In the genomic region with DNA sequence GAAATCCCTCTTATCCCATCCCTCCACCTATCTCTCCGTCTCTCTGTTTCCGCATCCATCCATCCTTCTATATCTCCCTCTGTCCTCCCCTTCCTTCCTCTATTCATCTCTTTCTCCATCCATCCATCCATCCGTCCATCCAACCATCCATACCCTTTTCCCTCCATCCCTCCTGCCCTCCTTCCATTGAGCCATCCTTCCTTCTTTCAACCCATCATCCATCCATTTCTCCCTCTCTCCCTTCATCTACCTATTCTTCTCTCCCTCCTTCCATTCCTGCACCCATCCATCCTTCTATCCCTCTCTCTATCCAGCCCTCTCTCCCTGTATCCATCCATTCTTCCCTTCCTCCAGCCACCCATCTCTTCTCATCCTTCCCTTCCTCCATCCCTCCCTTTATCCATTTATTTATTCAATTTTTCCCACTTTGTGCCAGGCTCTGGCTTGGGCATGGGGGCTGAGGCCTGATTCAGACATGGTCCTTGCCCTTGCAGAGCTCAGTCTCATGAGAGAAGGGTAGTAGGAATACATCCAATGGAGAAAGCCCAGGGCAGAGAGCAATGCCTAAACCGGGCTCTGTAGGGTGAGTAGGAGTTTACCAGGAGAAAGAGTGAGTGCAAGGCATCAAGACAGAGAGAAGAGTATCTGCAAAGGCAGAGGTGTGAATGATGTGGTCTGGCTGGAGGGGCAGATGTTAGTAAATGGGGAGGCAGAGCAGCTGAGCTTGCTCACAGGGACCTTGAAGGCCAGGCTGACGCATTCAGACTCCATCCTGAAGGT, we compare ENCODE assay signal across 16 cellular contexts. TPM values are rescaled to one million over a fixed set of nuclear protein-coding genes. Genes with fewer than 3 reads are reported as not detected.
DNase-seq lines count a peak whose midpoint lies in the region; ATAC-seq, FAIRE-seq and TF ChIP-seq lines count a peak whose summit lies in the region.
"Had no signal": no experiment of that assay in that cellular context is flagged by ENCODE, and none has a peak within 500 bp of the region (broad histone marks: within the 10 kb centered on the region; RNA-seq: fewer than 3 reads in every experiment).

No MANE protein-coding gene starts in this region.

- H3K36me3 Mint-ChIP-seq in nephron progenitor cell (ENCODE audit: low read depth) = no peaks in the 10 kb centered on the region

- no peak overlapping the region for H4K5ac ChIP-seq in H1 (ENCODE audit: insufficient read length, low read depth, low read length)

- H2AFZ ChIP-seq in SK-N-SH (ENCODE audit: low read depth) = no peak overlapping the region
- H2AFZ ChIP-seq in DND-41 (ENCODE audit: low read depth, low read length) = no peak overlapping the region
- H2AFZ ChIP-seq in H1 (ENCODE audit: low read length) = no peak overlapping the region

- no peak for TF ChIP-seq CTCF in SK-N-SH (IDR thresholded peaks at IDR 0.05)
- no peak for TF ChIP-seq CTCF in DND-41 (IDR thresholded peaks at IDR 0.05; ENCODE audit: borderline replicate concordance, extremely low read depth, low read length, poor library complexity, severe bottlenecking)
- TF ChIP-seq CTCF in H1 (IDR thresholded peaks at IDR 0.05; ENCODE audit: control extremely low read depth in 1 of 3, insufficient read depth in 1 of 3, low read depth in 1 of 3, low read length in 3 of 3) = no peak
- no peak for TF ChIP-seq CTCF in nephron progenitor cell (IDR thresholded peaks at IDR 0.05)

- TF ChIP-seq EP300 in SK-N-SH (IDR thresholded peaks at IDR 0.05; ENCODE audit: borderline replicate concordance in 1 of 2, low read depth in 1 of 2, low read length in 1 of 2) (no peak), H1 (IDR thresholded peaks at IDR 0.05; ENCODE audit: borderline replicate concordance in 1 of 2, low read depth in 2 of 2, low read length in 2 of 2) (no peak)

- H3K79me1 ChIP-seq in H1 (ENCODE audit: low read depth, low read length) = no peaks in the 10 kb centered on the region

- peak overlapping the region; percentile 72; the same call in 1 of the 2 replicates for H2AK5ac ChIP-seq in H1 (ENCODE audit: low read depth, low read length)

- H3K9me3 Mint-ChIP-seq in nephron progenitor cell = no peaks in the 10 kb centered on the region
- H3K9me3 Mint-ChIP-seq: CD4-positive, alpha-beta T cell; HFFc6 had no signal

- peak overlapping the region; percentile 75; the same call in 1 of the 2 replicates for H2BK12ac ChIP-seq in H1 (ENCODE audit: low read depth, low read length)

- TF ChIP-seq POLR2A in H1 (IDR thresholded peaks at IDR 0.05; ENCODE audit: control extremely low read depth in 1 of 2, low read depth in 2 of 2, low read length in 2 of 2) = no peak

- 0 out of 2 replicates have a peak overlapping the region, but pooled peaks have one; percentile 61 for H2BK5ac ChIP-seq in H1 (ENCODE audit: low read depth, low read length)

- FAIRE-seq in H1 (lab: Jason Lieb, UNC) = no peak
- FAIRE-seq: GM19239 had no signal

- H3K4me3 ChIP-seq in SK-N-SH (ENCODE audit: low read depth in 2 of 2, low read length in 1 of 2) = no peak overlapping the region
- H3K4me3 ChIP-seq in DND-41 (ENCODE audit: low read depth in 1 of 2, low read length in 2 of 2) = no peak overlapping the region
- H3K4me3 ChIP-seq in H1 (ENCODE audit: extremely low read depth in 1 of 4, insufficient read depth in 2 of 4, low read depth in 3 of 4, low read length in 4 of 4) = no peak overlapping the region

- no peak overlapping the region for H3K9ac ChIP-seq in SK-N-SH
- H3K9ac ChIP-seq in DND-41 (ENCODE audit: low read depth, low read length) = no peak overlapping the region
- H3K9ac ChIP-seq in H1 (replicated peaks in 1 of 4; ENCODE audit: extremely low read depth in 1 of 4, low read depth in 3 of 4, low read length in 3 of 4) = 0 out of 7 replicates have a peak overlapping the region, but pooled peaks of 1 of the 4 experiments have one; percentile 12

- TF ChIP-seq RAD21 in SK-N-SH (IDR thresholded peaks at IDR 0.05; ENCODE audit: low read length) (no peak), H1 (IDR thresholded peaks at IDR 0.05 in 1 of 2, conservative IDR thresholded peaks at IDR 0.05 in 1 of 2; ENCODE audit: low read depth in 2 of 2, low read length in 2 of 2) (no peak)

- H4K20me1 ChIP-seq in SK-N-SH (ENCODE audit: insufficient read depth) (no peaks in the 10 kb centered on the region), DND-41 (ENCODE audit: insufficient read depth, low read length) (no peaks in the 10 kb centered on the region), H1 (replicated peaks in 1 of 2; ENCODE audit: control insufficient read depth in 1 of 2, insufficient read depth in 2 of 2, low read length in 2 of 2) (no peaks in the 10 kb centered on the region)

- no peak overlapping the region for H3K4me3 Mint-ChIP-seq in nephron progenitor cell
- H3K4me3 Mint-ChIP-seq: CD4-positive, alpha-beta T cell; HFFc6 had no signal

- no peak overlapping the region for H3K56ac ChIP-seq in H1 (replicated peaks; ENCODE audit: insufficient read length, low read depth, low read length)

- H4K8ac ChIP-seq in H1 (ENCODE audit: extremely low read depth, insufficient read depth, low read length) = no peak overlapping the region

- CTCF ChIA-PET in SK-N-SH (lab: Yijun Ruan, JAX) (interaction anchor here (0.8 to 2.9 kb wide), 7 partner anchors 10 to 355 kb away, joined by 3 to 13 read pairs (median 4); no protein-coding TSS in a partner anchor), H1 (lab: Charles Lee; ENCODE audit: partially characterized antibody) (interaction anchor here (0.7 to 51.2 kb wide), 14 partner anchors 10 to 363 kb away, joined by 3 to 856 read pairs (median 4); no protein-coding TSS in a partner anchor)

- intact Hi-C loops in posterior vena cava (cut with DNase I) = no loop called here

- no peak overlapping the region for H4K91ac ChIP-seq in H1 (replicated peaks; ENCODE audit: insufficient read length, low read length)

- no peak overlapping the region; a peak in 1 of 4 replicates for H3K27ac ChIP-seq in SK-N-SH (ENCODE audit: low read depth in 2 of 2, low read length in 1 of 2)
- no peak overlapping the region for H3K27ac ChIP-seq in DND-41 (ENCODE audit: low read length)
- H3K27ac ChIP-seq in H1 (ENCODE audit: low read depth, low read length) = no peak overlapping the region

- no peak overlapping the region for H3K27ac Mint-ChIP-seq in nephron progenitor cell
- H3K27ac Mint-ChIP-seq: CD4-positive, alpha-beta T cell; HFFc6 had no signal

- no peak overlapping the region for H3K14ac ChIP-seq in H1 (ENCODE audit: insufficient read length)

- H3K23me2 ChIP-seq in H1 (ENCODE audit: low read depth, low read length) = peaks cover 5% of the 10 kb centered on the region; the same call in 1 of the 2 replicates

- H3F3A ChIP-seq in SK-N-SH (replicated peaks; ENCODE audit: insufficient read depth) = no peaks in the 10 kb centered on the region

- ATAC-seq in SK-N-SH treated with all-trans-retinoic acid at 6 μM for 48 hours (no peak), DND-41 (ENCODE audit: insufficient read depth, low read depth) (peak; percentile 40; the same call in 1 of the 3 replicates)

- peak overlapping the region; percentile 51 for H3K18ac ChIP-seq in H1 (ENCODE audit: extremely low read depth, low read length)

- DNase-seq in SK-N-SH (no peak), DND-41 (no peak), H1 (ENCODE audit: low read depth in 1 of 2, low spot score in 2 of 2) (no peak), posterior vena cava (ENCODE audit: low spot score) (peak; percentile 26), HuH-7.5 (ENCODE audit: low spot score) (no peak), nephron progenitor cell (no peak)
- DNase-seq in activated naive CD4-positive, alpha-beta T cell treated with anti-CD3 and anti-CD28 coated beads, Interleukin-2, amount 50 U/mL, for 16 hours = no peak
- DNase-seq: 8988T; BE2C; CD4-positive, alpha-beta T cell; HFFc6; NCI-H1105; NCI-H1694 had no signal

- no peak overlapping the region for H3K23ac ChIP-seq in H1 (ENCODE audit: insufficient read length)

- POLR2A ChIA-PET in SK-N-SH (lab: Yijun Ruan, JAX) = no interaction called here
- POLR2A ChIA-PET in H1 (lab: Charles Lee; ENCODE audit: partially characterized antibody) = interaction anchor here (1.1 kb wide), 1 partner anchor 9 kb away, joined by 3 read pairs; no protein-coding TSS in a partner anchor

- H3K9me2 ChIP-seq in SK-N-SH = no peaks in the 10 kb centered on the region

- peak overlapping the region; percentile 98; the same call in 1 of the 2 replicates for H2BK20ac ChIP-seq in H1 (ENCODE audit: low read length)

- no peaks in the 10 kb centered on the region for H3K36me3 ChIP-seq in SK-N-SH (replicated peaks in 1 of 2; ENCODE audit: control insufficient read depth in 1 of 2, insufficient read depth in 2 of 2, low read length in 1 of 2)
- no peaks in the 10 kb centered on the region for H3K36me3 ChIP-seq in DND-41 (ENCODE audit: insufficient read depth, low read length)
- no peaks in the 10 kb centered on the region for H3K36me3 ChIP-seq in H1 (ENCODE audit: control insufficient read depth in 2 of 4, insufficient read depth in 4 of 4, low read length in 3 of 4)
- H3K36me3 ChIP-seq: BE2C had no signal

- no peak overlapping the region for H3K4ac ChIP-seq in H1 (replicated peaks; ENCODE audit: insufficient read length, low read depth, low read length)

- peaks cover 34% of the 10 kb centered on the region for H3K4me1 Mint-ChIP-seq in nephron progenitor cell

- WGBS in SK-N-SH (ENCODE audit: low lambda C conversion rate) = 50% methylated on average over 5 of the region's 5 CpGs
- 79 to 100% methylated on average over 3 to 5 of the region's 5 CpGs for WGBS in H1 (ENCODE audit: extremely low coverage in 1 of 2, insufficient coverage in 1 of 2, insufficient read length in 1 of 2, insufficient replicate concordance in 2 of 2, low coverage in 1 of 2, low lambda C conversion rate in 2 of 2, missing lambda C conversion rate in 1 of 2), 2 experiments

- H2BK15ac ChIP-seq in H1 (ENCODE audit: low read length) = peak overlapping the region; percentile 40; the same call in 1 of the 2 replicates

- H3K4me1 ChIP-seq in SK-N-SH (ENCODE audit: control insufficient read depth in 1 of 2, insufficient read depth in 2 of 2, low read depth in 1 of 2, low read length in 1 of 2) = peaks cover 0 to 21% of the 10 kb centered on the region in 2 experiments; a peak in 3 of 4 replicates
- H3K4me1 ChIP-seq in DND-41 (ENCODE audit: insufficient read depth, low read length) = no peaks in the 10 kb centered on the region
- peaks cover 0 to 20% (median 12%) of the 10 kb centered on the region in 4 experiments; a peak in 6 of 7 replicates for H3K4me1 ChIP-seq in H1 (replicated peaks in 1 of 4; ENCODE audit: control insufficient read depth in 3 of 4, insufficient read depth in 4 of 4, low read length in 3 of 4)
- H3K4me1 ChIP-seq: BE2C had no signal

- H3K27me3 ChIP-seq in SK-N-SH (ENCODE audit: insufficient read depth) = no peaks in the 10 kb centered on the region
- no peaks in the 10 kb centered on the region for H3K27me3 ChIP-seq in DND-41 (ENCODE audit: insufficient read depth, low read length, poor library complexity)
- H3K27me3 ChIP-seq in H1 (replicated peaks in 1 of 4; ENCODE audit: control insufficient read depth in 3 of 4, extremely low read depth in 1 of 4, insufficient read depth in 3 of 4, low read length in 3 of 4) = no peaks in the 10 kb centered on the region
- H3K27me3 ChIP-seq: BE2C had no signal

- no peaks in the 10 kb centered on the region for H3K79me2 ChIP-seq in SK-N-SH (ENCODE audit: insufficient read depth)
- no peaks in the 10 kb centered on the region for H3K79me2 ChIP-seq in DND-41 (ENCODE audit: insufficient read depth, low read length)
- H3K79me2 ChIP-seq in H1 (ENCODE audit: control insufficient read depth in 1 of 2, insufficient read depth in 2 of 2, low read length in 2 of 2) = no peaks in the 10 kb centered on the region

- H3K9me3 ChIP-seq in SK-N-SH (no peaks in the 10 kb centered on the region), DND-41 (ENCODE audit: insufficient read depth, low read length, severe bottlenecking) (no peaks in the 10 kb centered on the region), H1 (ENCODE audit: insufficient read depth in 2 of 2, low read depth in 1 of 2, low read length in 1 of 2) (no peaks in the 10 kb centered on the region)
- H3K9me3 ChIP-seq: BE2C had no signal

- H3K27me3 Mint-ChIP-seq in nephron progenitor cell (ENCODE audit: low read depth, poor library complexity) = peaks cover 6% of the 10 kb centered on the region
- H3K27me3 Mint-ChIP-seq: CD4-positive, alpha-beta T cell had no signal

- H3K4me2 ChIP-seq in SK-N-SH (no peak overlapping the region), DND-41 (ENCODE audit: insufficient read depth, low read length) (no peak overlapping the region), H1 (ENCODE audit: insufficient read depth in 1 of 2, low read depth in 2 of 2, low read length in 2 of 2) (no peak overlapping the region)

- H2BK120ac ChIP-seq in H1 (replicated peaks; ENCODE audit: low read depth, low read length) = no peak overlapping the region

RNA-seq across cellular contexts. Expression of gene FBLN2, which starts 19.5 kb away (rescaled TPM):
- polyA plus RNA-seq in SK-N-SH (2012; rRNA removed) (4.8 and 5.2 TPM in 2 replicates), H1 (2011; rRNA removed) (24.2 and 26.5 TPM in 2 replicates)
- polyA plus RNA-seq in SK-N-SH (2012; cell fraction: cytosol; rRNA removed) = 1.5 and 2.6 TPM in 2 replicates
- polyA plus RNA-seq in SK-N-SH (2012; cell fraction: nucleus; rRNA removed) = 4.4 and 5.2 TPM in 2 replicates
- total RNA-seq in H1 (2021; fragmentation: NEBNext Ultra II Directional; extraction: Animal tissue kit (Norgen Biotek cat#: 25700)) = 15.5 and 17.4 TPM in 2 replicates
- polyA plus RNA-seq in H1 (2011; cell fraction: cytosol; rRNA removed) = 18.1 TPM
- 23.2 TPM for polyA plus RNA-seq in H1 (2011; cell fraction: nucleus; rRNA removed)
- 7.5 to 15.3 TPM (median 12.9 TPM) in 4 replicates for polyA plus RNA-seq in H1 (2012, experiment 1 of 2)
- polyA plus RNA-seq in H1 (2012, experiment 2 of 2) = 12.0 TPM
- 42.7 TPM for polyA plus RNA-seq in H1 (2013, experiment 1 of 2)
- polyA plus RNA-seq in H1 (2013, experiment 2 of 2) = 31.4 TPM
- polyA minus RNA-seq in H1 (2011; rRNA and poly(A)+ RNA removed) = 9.5 and 12.2 TPM in 2 replicates
- 17.5 TPM for polyA minus RNA-seq in H1 (2011; cell fraction: cytosol; rRNA and poly(A)+ RNA removed)
- 6.6 TPM for polyA minus RNA-seq in H1 (2011; cell fraction: nucleus; rRNA and poly(A)+ RNA removed)
- 100 to 1,000 TPM; 283 to 585 TPM for total RNA-seq in posterior vena cava
- total RNA-seq: H4 had no signal

RNA-seq across cellular contexts. Expression of gene HDAC11, which starts 49.3 kb away (rescaled TPM):
- 13.9 and 17.5 TPM in 2 replicates for polyA plus RNA-seq in SK-N-SH (2012; rRNA removed)
- polyA plus RNA-seq in SK-N-SH (2012; cell fraction: cytosol; rRNA removed) = 7.3 and 11.6 TPM in 2 replicates
- 12.8 and 15.7 TPM in 2 replicates for polyA plus RNA-seq in SK-N-SH (2012; cell fraction: nucleus; rRNA removed)
- total RNA-seq in H1 (2021; fragmentation: NEBNext Ultra II Directional; extraction: Animal tissue kit (Norgen Biotek cat#: 25700)) = 7.4 and 7.5 TPM in 2 replicates
- polyA plus RNA-seq in H1 (2011; rRNA removed) = 6.8 and 7.7 TPM in 2 replicates
- polyA plus RNA-seq in H1 (2011; cell fraction: cytosol; rRNA removed) = 7.9 TPM
- 8.3 TPM for polyA plus RNA-seq in H1 (2011; cell fraction: nucleus; rRNA removed)
- 6.0 to 17.0 TPM (median 10.6 TPM) in 4 replicates for polyA plus RNA-seq in H1 (2012, experiment 1 of 2)
- 20.4 TPM for polyA plus RNA-seq in H1 (2012, experiment 2 of 2)
- polyA plus RNA-seq in H1 (2013, experiment 1 of 2) = 5.8 TPM
- 6.0 TPM for polyA plus RNA-seq in H1 (2013, experiment 2 of 2)
- 5.5 and 9.7 TPM in 2 replicates for polyA minus RNA-seq in H1 (2011; rRNA and poly(A)+ RNA removed)
- polyA minus RNA-seq in H1 (2011; cell fraction: cytosol; rRNA and poly(A)+ RNA removed) = 5.5 TPM
- 6.2 TPM for polyA minus RNA-seq in H1 (2011; cell fraction: nucleus; rRNA and poly(A)+ RNA removed)
- 10 to 100 TPM; 12.9 to 15.3 TPM for total RNA-seq in posterior vena cava

Comparison
In these comparisons a context has a peak if more than half of its experiments do, and no peak if none do; other contexts are left out.
1. RNA of gene FBLN2, which starts 19.5 kb away (total RNA-seq): 283 to 585 TPM in posterior vena cava; 15.5 to 17.4 TPM in H1; every median in the first group is over 10 times any median in the second.